8 cellular contexts compared by ENCODE assay signal in the genomic region with DNA sequence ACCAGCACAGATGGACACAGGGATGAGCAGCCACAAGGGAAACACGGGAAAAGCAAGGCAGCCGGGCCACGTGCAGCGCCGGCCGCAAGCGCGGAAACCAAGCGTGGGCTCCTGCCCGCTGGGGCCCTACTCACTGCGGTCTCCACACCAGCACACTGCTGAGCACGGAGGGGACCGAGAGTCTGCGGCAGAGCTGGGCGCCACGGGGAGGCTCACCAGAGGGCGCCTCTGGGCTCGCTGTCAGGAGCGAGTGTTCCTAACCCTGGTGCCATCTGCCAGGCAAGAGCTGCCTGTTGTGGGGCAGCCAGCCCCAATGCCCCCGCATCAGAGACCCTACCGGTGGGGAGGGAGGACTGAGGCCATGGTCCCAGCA. TPM values are rescaled to one million over a fixed set of nuclear protein-coding genes. Genes with fewer than 3 reads are reported as not detected.
A peak's percentile ranks its signal among the peaks of the same experiment; 100 is the strongest.
DNase-seq lines count a peak whose midpoint lies in the region; ATAC-seq and TF ChIP-seq lines count a peak whose summit lies in the region.

No MANE protein-coding gene starts in this region.

- CTCF ChIA-PET in Calu3 (lab: Charles Lee) = no interaction called here

- 18 to 31% methylated on average over 2 of the region's 21 CpGs for WGBS in esophagus squamous epithelium, 2 donors

- H3K27ac ChIP-seq in esophagus squamous epithelium = peak overlapping the region; percentile 89 to 96 (median 92)
- H3K27ac ChIP-seq in neutrophil = peak overlapping the region; percentile 82
- H3K27ac ChIP-seq in substantia nigra (ENCODE audit: low read depth, low read length, poor library complexity, severe bottlenecking) = peak overlapping the region; percentile 61

- peaks cover 13% of the 10 kb centered on the region for H3K36me3 Mint-ChIP-seq in Calu3 (ENCODE audit: insufficient read depth, unreplicated experiment)

- no peak for DNase-seq in Calu3
- DNase-seq in NCI-H510A treated with DMSO at 0.1 percent for 48 hours (lab: John Stamatoyannopoulos, UW) = peak; percentile 50
- peak; percentile 80 for DNase-seq in activated T-cell treated with anti-CD3 and anti-CD28 coated beads, Interleukin-2, amount 50 U/mL, for 1 hour
- no peak for DNase-seq in esophagus squamous epithelium (lab: John Stamatoyannopoulos, UW)
- peak in 43 of 49 donors; percentile 8 to 80 (median 57) for DNase-seq in substantia nigra (lab: John Stamatoyannopoulos, UW)

- BruUV-seq in Calu3 (replicated peaks; lab: Mats Ljungman, UMichigan) = no TSS peak

- H3K36me3 ChIP-seq in esophagus squamous epithelium = peaks cover 9 to 60% (median 23%) of the 10 kb centered on the region in 3 donors
- peaks cover 31% of the 10 kb centered on the region for H3K36me3 ChIP-seq in neutrophil

- intact Hi-C loops in Calu3 (cut with micrococcal nuclease; ENCODE audit: unreplicated experiment) (no loop called here), esophagus squamous epithelium (cut with DNase I) (no loop called here)

- H3K9me3 ChIP-seq in esophagus squamous epithelium (no peaks in the 10 kb centered on the region), neutrophil (no peaks in the 10 kb centered on the region)

- peak overlapping the region; percentile 55 for H3K4me3 Mint-ChIP-seq in Calu3 (ENCODE audit: low read depth, unreplicated experiment)

- H3K4me1 Mint-ChIP-seq in Calu3 (ENCODE audit: low read depth, unreplicated experiment) = peaks cover 17% of the 10 kb centered on the region

- no peaks in the 10 kb centered on the region for H3K9me3 Mint-ChIP-seq in Calu3 (ENCODE audit: low read depth, unreplicated experiment)

- H3K4me1 ChIP-seq in esophagus squamous epithelium = peaks cover 63 to 87% (median 70%) of the 10 kb centered on the region in 3 donors
- H3K4me1 ChIP-seq in neutrophil (ENCODE audit: control insufficient read depth in 1 of 2, insufficient read depth in 1 of 2, low read depth in 1 of 2, low read length in 1 of 2) = peaks cover 49 to 57% of the 10 kb centered on the region in 2 experiments

- TF ChIP-seq CTCF in Calu3 (IDR thresholded peaks at IDR 0.05; ENCODE audit: unreplicated experiment) = no peak
- TF ChIP-seq CTCF in esophagus squamous epithelium (IDR thresholded peaks at IDR 0.05) = peak in 4 of 6 experiments; percentile 45 to 61 (median 47)
- no peak for TF ChIP-seq CTCF in neutrophil (IDR thresholded peaks at IDR 0.05)

- H3K4me3 ChIP-seq in esophagus squamous epithelium = peak overlapping the region; percentile 11 to 59 (median 35)
- peak overlapping the region; percentile 36 to 38 for H3K4me3 ChIP-seq in neutrophil (ENCODE audit: low read depth in 1 of 2, low read length in 1 of 2)

- H3K27ac Mint-ChIP-seq in Calu3 (ENCODE audit: unreplicated experiment) = no peak overlapping the region

- TF ChIP-seq POLR2A in esophagus squamous epithelium (IDR thresholded peaks at IDR 0.05) = no peak

- no peaks in the 10 kb centered on the region for H3K27me3 Mint-ChIP-seq in Calu3 (ENCODE audit: unreplicated experiment)

- H3K27me3 ChIP-seq in esophagus squamous epithelium = no peaks in the 10 kb centered on the region
- H3K27me3 ChIP-seq in neutrophil = no peaks in the 10 kb centered on the region

- ATAC-seq in GM21717 (IDR thresholded peaks at IDR 0.05; ENCODE audit: unreplicated experiment) (peak; percentile 37), HG03095 (IDR thresholded peaks at IDR 0.05; ENCODE audit: unreplicated experiment) (no peak)

RNA-seq across cellular contexts. Expression of a gene that starts 26.5 kb away (rescaled TPM):
- total RNA-seq in Calu3 (2022) (15.3 and 21.1 TPM in 2 replicates), esophagus squamous epithelium (10 to 100 TPM in 1 of 4 donors, 1 to 10 TPM in 3; 2.5 to 11.1 (median 6.5) TPM)

RNA-seq across cellular contexts. Expression of a gene that starts 30.5 kb away (rescaled TPM):
- 40.7 and 42.0 TPM in 2 replicates for total RNA-seq in Calu3 (2022)
- 100 to 1,000 TPM in 2 of 4 donors, 10 to 100 TPM in 2; 67.4 to 131 (median 91.2) TPM for total RNA-seq in esophagus squamous epithelium

RNA-seq across cellular contexts. Expression of a gene that starts 31.2 kb away (rescaled TPM):
- total RNA-seq in Calu3 (2022) = 28.7 and 30.5 TPM in 2 replicates
- 100 to 1,000 TPM in 1 of 4 donors, 10 to 100 TPM in 3; 61.4 to 131 (median 82.5) TPM for total RNA-seq in esophagus squamous epithelium

RNA-seq across cellular contexts. Expression of a gene that starts 32.6 kb away (rescaled TPM):
- 37.2 and 43.3 TPM in 2 replicates for total RNA-seq in Calu3 (2022)
- 10 to 100 TPM in 3 of 4 donors, 1 to 10 TPM in 1; 7.6 to 20.9 (median 11.9) TPM for total RNA-seq in esophagus squamous epithelium

Comparison
In these comparisons a context has a peak if more than half of its experiments do, and no peak if none do; other contexts are left out.
1. DNase-seq: peak in NCI-H510A treated with DMSO at 0.1 percent for 48 hours (single experiment), activated T-cell treated with anti-CD3 and anti-CD28 coated beads, Interleukin-2, amount 50 U/mL, for 1 hour (single experiment) and substantia nigra (43 of 49); none in Calu3 (single experiment) and esophagus squamous epithelium (single experiment).
2. CTCF ChIP-seq: peak in esophagus squamous epithelium (4 of 6); none in Calu3 (single experiment) and neutrophil (single experiment).
3. Peak in every context shown above with its lines, with median percentiles within 50 percentile points of each other: H3K27ac ChIP-seq.